Comparison of ENCODE assay signal across 12 cellular contexts in the genomic region with DNA sequence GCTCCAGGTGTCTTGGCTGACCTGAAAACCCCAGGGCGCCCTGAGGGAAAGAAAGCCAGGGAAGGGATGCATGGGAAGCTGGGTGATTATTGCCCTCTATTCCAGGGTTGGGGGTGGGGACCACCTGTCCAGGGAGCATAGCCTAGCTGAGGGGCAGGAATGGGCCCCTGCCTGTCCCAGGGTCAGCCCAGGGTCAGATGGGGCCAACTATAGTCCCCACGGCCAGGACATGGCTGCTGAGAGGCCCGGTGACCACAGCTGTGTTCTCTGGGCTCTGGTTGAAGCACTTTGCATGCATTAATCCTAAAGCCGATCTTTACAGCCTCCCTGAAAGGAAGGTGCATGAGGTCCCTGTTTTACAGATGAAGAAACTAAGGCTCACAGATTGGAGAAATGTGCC.
"Had no signal": no experiment of that assay in that cellular context is flagged by ENCODE, and none has a peak within 500 bp of the region (broad histone marks: within the 10 kb centered on the region; RNA-seq: fewer than 3 reads in every experiment).

No MANE protein-coding gene starts in this region.

- H3K9me3 ChIP-seq: ascending aorta, esophagus muscularis mucosa, prostate gland had no signal

- H3K27me3 Mint-ChIP-seq: natural killer cell treated with Interleukin-12 subunit alpha and Interleukin-12 subunit beta and Interleukin-15 and Interleukin-18, amount 100 ng/mL, for 72 hours; stimulated activated naive CD8-positive, alpha-beta T cell treated with anti-CD3 and anti-CD28 coated beads, Interleukin-15, Interleukin-2, amounts not matched to agents 100 ng/mL and 50 ng/mL, for 24 hours had no signal

- H3K36me3 Mint-ChIP-seq: immature natural killer cell; natural killer cell treated with Interleukin-12 subunit alpha and Interleukin-12 subunit beta and Interleukin-15 and Interleukin-18, amount 100 ng/mL, for 72 hours had no signal

- H3K9me3 Mint-ChIP-seq: activated T-cell treated with anti-CD3 and anti-CD28 coated beads, Interleukin-2, amount 50 U/mL, for 72 hours; immature natural killer cell; natural killer cell treated with Interleukin-12 subunit alpha and Interleukin-12 subunit beta and Interleukin-15 and Interleukin-18, amount 100 ng/mL, for 72 hours; stimulated activated naive CD8-positive, alpha-beta T cell treated with anti-CD3 and anti-CD28 coated beads, Interleukin-15, Interleukin-2, amounts not matched to agents 100 ng/mL and 50 ng/mL, for 24 hours had no signal

- DNase-seq: activated T-cell treated with anti-CD3 and anti-CD28 coated beads, Interleukin-2, amount 50 U/mL, for 72 hours; glutamatergic neuron; left colon; stimulated activated CD4-positive, alpha-beta T cell treated with anti-CD3 and anti-CD28 coated beads, Interleukin-12 subunit alpha, Interleukin-12 subunit beta, amount 100 ng/mL, for 4 hours; stimulated activated CD8-positive, alpha-beta memory T cell treated with anti-CD3 and anti-CD28 coated beads, Interleukin-4, amount 100 ng/mL, for 48 hours had no signal

- H3K27me3 ChIP-seq: ascending aorta, esophagus muscularis mucosa had no signal

- H3K27ac Mint-ChIP-seq: activated T-cell treated with anti-CD3 and anti-CD28 coated beads, Interleukin-2, amount 50 U/mL, for 72 hours; stimulated activated naive CD8-positive, alpha-beta T cell treated with anti-CD3 and anti-CD28 coated beads, Interleukin-15, Interleukin-2, amounts not matched to agents 100 ng/mL and 50 ng/mL, for 24 hours had no signal

- ATAC-seq: left colon, sciatic nerve had no signal

- H3K27ac ChIP-seq: ascending aorta, esophagus muscularis mucosa, prostate gland had no signal

- H3K36me3 ChIP-seq: ascending aorta, esophagus muscularis mucosa, prostate gland had no signal

- H3K4me1 ChIP-seq: ascending aorta had no signal

- H3K4me3 Mint-ChIP-seq: activated T-cell treated with anti-CD3 and anti-CD28 coated beads, Interleukin-2, amount 50 U/mL, for 72 hours; immature natural killer cell; natural killer cell treated with Interleukin-12 subunit alpha and Interleukin-12 subunit beta and Interleukin-15 and Interleukin-18, amount 100 ng/mL, for 72 hours; stimulated activated naive CD8-positive, alpha-beta T cell treated with anti-CD3 and anti-CD28 coated beads, Interleukin-15, Interleukin-2, amounts not matched to agents 100 ng/mL and 50 ng/mL, for 24 hours had no signal

- H3K4me3 ChIP-seq: ascending aorta, esophagus muscularis mucosa, prostate gland had no signal
